In the genomic region with DNA sequence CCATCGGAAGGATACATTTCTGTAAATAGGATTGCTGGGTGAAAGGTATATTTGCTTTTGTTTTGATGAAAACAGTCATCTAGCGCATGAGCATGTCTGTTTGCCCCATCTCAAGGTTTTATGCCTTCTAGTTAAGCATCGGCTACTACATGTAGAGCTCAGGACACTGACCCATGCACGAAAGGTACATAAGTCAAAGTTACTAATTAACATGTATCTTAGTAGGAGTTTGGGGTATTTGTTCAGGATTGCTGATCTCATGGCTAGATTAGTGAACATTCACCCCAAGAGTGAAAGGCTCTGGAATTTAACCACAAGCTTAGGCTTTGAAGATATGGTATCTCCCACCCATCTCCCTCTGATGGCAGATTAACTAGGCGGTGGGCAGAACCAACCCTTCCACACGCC, we compare ENCODE assay signal across 1 cellular context.
TF ChIP-seq lines count a peak whose summit lies in the region.

No MANE protein-coding gene starts in this region.

TF ChIP-seq in HepG2, 621 proteins besides CTCF, POLR2A, EP300 and RAD21 (continued from another document and continues in another):
- TF ChIP-seq ZNF431 (CRISPR knock-in tag; IDR thresholded peaks at IDR 0.05; ENCODE audit: borderline replicate concordance, low read depth) (no peak), CAMTA2 (CRISPR knock-in tag; IDR thresholded peaks at IDR 0.05; ENCODE audit: borderline replicate concordance) (no peak), ZNF12 (CRISPR knock-in tag; IDR thresholded peaks at IDR 0.05) (no peak), CHD2 (IDR thresholded peaks at IDR 0.05; ENCODE audit: low read depth, low read length) (no peak), GATAD1 (CRISPR knock-in tag; IDR thresholded peaks at IDR 0.05) (no peak), SALL2 (CRISPR knock-in tag; IDR thresholded peaks at IDR 0.05) (no peak), CREM (IDR thresholded peaks at IDR 0.05) (no peak), CREM (CRISPR knock-in tag; IDR thresholded peaks at IDR 0.05) (no peak), ERF (CRISPR knock-in tag; IDR thresholded peaks at IDR 0.05) (peak; percentile 57), ZFAT (CRISPR knock-in tag; conservative IDR thresholded peaks at IDR 0.05) (no peak), ZBTB42 (CRISPR knock-in tag; IDR thresholded peaks at IDR 0.05) (no peak), ZFP90 (CRISPR knock-in tag; IDR thresholded peaks at IDR 0.05; ENCODE audit: borderline replicate concordance) (no peak), ATF7-NPFF (CRISPR knock-in tag; IDR thresholded peaks at IDR 0.05; ENCODE audit: low read depth) (no peak), ZZZ3 (CRISPR knock-in tag; IDR thresholded peaks at IDR 0.05; ENCODE audit: borderline replicate concordance) (no peak), ZMYM3 (CRISPR knock-in tag; IDR thresholded peaks at IDR 0.05) (no peak), SP1 (IDR thresholded peaks at IDR 0.05) (no peak), SP1 (CRISPR knock-in tag; IDR thresholded peaks at IDR 0.05) (no peak), HOXD1 (CRISPR knock-in tag; IDR thresholded peaks at IDR 0.05) (no peak), TP53 (CRISPR knock-in tag; conservative IDR thresholded peaks at IDR 0.05) (no peak), SUZ12 (IDR thresholded peaks at IDR 0.05; ENCODE audit: low read depth, low read length) (no peak), ZNF772 (CRISPR knock-in tag; IDR thresholded peaks at IDR 0.05) (no peak), ZNF451 (CRISPR knock-in tag; IDR thresholded peaks at IDR 0.05) (no peak), FOXK1 (CRISPR knock-in tag; IDR thresholded peaks at IDR 0.05; ENCODE audit: borderline replicate concordance, low read depth) (peak; percentile 38; the same call in 1 of the 2 replicates), EED (CRISPR knock-in tag; IDR thresholded peaks at IDR 0.05) (no peak), ZNF484 (CRISPR knock-in tag; IDR thresholded peaks at IDR 0.05; ENCODE audit: borderline replicate concordance, low read depth) (no peak), ZNF207 (IDR thresholded peaks at IDR 0.05; ENCODE audit: borderline replicate concordance) (no peak), NFYB (CRISPR knock-in tag; IDR thresholded peaks at IDR 0.05) (no peak), KLF12 (CRISPR knock-in tag; IDR thresholded peaks at IDR 0.05; ENCODE audit: borderline replicate concordance) (no peak), ZNF720 (CRISPR knock-in tag; IDR thresholded peaks at IDR 0.05) (no peak), HOXA3 (CRISPR knock-in tag; IDR thresholded peaks at IDR 0.05) (no peak), ZNF547 (CRISPR knock-in tag; IDR thresholded peaks at IDR 0.05) (no peak), SRSF9 (IDR thresholded peaks at IDR 0.05; ENCODE audit: borderline replicate concordance, insufficient read depth, low read depth, low read length, poor library complexity, severe bottlenecking) (no peak), FOSL1 (CRISPR knock-in tag; IDR thresholded peaks at IDR 0.05; ENCODE audit: borderline replicate concordance) (no peak), HCFC1 (IDR thresholded peaks at IDR 0.05; ENCODE audit: low read depth, low read length) (no peak), ZBTB38 (CRISPR knock-in tag; IDR thresholded peaks at IDR 0.05) (no peak), NFE2L1 (CRISPR knock-in tag; IDR thresholded peaks at IDR 0.05; ENCODE audit: borderline replicate concordance) (no peak), ZNF75D (CRISPR knock-in tag; IDR thresholded peaks at IDR 0.05; ENCODE audit: borderline replicate concordance) (no peak), MTA3 (CRISPR knock-in tag; IDR thresholded peaks at IDR 0.05) (no peak), ZNF282 (IDR thresholded peaks at IDR 0.05; ENCODE audit: partially characterized antibody) (no peak), ZNF780A (CRISPR knock-in tag; IDR thresholded peaks at IDR 0.05) (no peak), ZNF7 (CRISPR knock-in tag; IDR thresholded peaks at IDR 0.05) (no peak), ZNF143 (CRISPR knock-in tag; IDR thresholded peaks at IDR 0.05) (no peak), TCF7 (IDR thresholded peaks at IDR 0.05; ENCODE audit: low read depth) (no peak; the same call in none of the 2 replicates)
- TF ChIP-seq, protein P1, sequence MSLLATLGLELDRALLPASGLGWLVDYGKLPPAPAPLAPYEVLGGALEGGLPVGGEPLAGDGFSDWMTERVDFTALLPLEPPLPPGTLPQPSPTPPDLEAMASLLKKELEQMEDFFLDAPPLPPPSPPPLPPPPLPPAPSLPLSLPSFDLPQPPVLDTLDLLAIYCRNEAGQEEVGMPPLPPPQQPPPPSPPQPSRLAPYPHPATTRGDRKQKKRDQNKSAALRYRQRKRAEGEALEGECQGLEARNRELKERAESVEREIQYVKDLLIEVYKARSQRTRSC (CRISPR knock-in tag; IDR thresholded peaks at IDR 0.05; ENCODE audit: low read depth): no peak
- TF ChIP-seq, protein P2, sequence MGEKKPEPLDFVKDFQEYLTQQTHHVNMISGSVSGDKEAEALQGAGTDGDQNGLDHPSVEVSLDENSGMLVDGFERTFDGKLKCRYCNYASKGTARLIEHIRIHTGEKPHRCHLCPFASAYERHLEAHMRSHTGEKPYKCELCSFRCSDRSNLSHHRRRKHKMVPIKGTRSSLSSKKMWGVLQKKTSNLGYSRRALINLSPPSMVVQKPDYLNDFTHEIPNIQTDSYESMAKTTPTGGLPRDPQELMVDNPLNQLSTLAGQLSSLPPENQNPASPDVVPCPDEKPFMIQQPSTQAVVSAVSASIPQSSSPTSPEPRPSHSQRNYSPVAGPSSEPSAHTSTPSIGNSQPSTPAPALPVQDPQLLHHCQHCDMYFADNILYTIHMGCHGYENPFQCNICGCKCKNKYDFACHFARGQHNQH (CRISPR knock-in tag; IDR thresholded peaks at IDR 0.05): 0 out of 2 replicates have a peak, but pooled peaks have one; percentile 21
- TF ChIP-seq, protein P3, sequence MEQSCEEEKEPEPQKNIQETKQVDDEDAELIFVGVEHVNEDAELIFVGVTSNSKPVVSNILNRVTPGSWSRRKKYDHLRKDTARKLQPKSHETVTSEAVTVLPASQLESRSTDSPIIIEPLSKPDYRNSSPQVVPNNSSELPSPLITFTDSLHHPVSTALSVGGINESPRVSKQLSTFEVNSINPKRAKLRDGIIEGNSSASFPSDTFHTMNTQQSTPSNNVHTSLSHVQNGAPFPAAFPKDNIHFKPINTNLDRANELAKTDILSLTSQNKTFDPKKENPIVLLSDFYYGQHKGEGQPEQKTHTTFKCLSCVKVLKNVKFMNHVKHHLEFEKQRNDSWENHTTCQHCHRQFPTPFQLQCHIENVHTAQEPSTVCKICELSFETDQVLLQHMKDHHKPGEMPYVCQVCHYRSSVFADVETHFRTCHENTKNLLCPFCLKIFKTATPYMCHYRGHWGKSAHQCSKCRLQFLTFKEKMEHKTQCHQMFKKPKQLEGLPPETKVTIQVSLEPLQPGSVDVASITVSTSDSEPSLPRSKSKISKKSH (CRISPR knock-in tag; IDR thresholded peaks at IDR 0.05; ENCODE audit: borderline replicate concordance): no peak
- TF ChIP-seq, protein P4, sequence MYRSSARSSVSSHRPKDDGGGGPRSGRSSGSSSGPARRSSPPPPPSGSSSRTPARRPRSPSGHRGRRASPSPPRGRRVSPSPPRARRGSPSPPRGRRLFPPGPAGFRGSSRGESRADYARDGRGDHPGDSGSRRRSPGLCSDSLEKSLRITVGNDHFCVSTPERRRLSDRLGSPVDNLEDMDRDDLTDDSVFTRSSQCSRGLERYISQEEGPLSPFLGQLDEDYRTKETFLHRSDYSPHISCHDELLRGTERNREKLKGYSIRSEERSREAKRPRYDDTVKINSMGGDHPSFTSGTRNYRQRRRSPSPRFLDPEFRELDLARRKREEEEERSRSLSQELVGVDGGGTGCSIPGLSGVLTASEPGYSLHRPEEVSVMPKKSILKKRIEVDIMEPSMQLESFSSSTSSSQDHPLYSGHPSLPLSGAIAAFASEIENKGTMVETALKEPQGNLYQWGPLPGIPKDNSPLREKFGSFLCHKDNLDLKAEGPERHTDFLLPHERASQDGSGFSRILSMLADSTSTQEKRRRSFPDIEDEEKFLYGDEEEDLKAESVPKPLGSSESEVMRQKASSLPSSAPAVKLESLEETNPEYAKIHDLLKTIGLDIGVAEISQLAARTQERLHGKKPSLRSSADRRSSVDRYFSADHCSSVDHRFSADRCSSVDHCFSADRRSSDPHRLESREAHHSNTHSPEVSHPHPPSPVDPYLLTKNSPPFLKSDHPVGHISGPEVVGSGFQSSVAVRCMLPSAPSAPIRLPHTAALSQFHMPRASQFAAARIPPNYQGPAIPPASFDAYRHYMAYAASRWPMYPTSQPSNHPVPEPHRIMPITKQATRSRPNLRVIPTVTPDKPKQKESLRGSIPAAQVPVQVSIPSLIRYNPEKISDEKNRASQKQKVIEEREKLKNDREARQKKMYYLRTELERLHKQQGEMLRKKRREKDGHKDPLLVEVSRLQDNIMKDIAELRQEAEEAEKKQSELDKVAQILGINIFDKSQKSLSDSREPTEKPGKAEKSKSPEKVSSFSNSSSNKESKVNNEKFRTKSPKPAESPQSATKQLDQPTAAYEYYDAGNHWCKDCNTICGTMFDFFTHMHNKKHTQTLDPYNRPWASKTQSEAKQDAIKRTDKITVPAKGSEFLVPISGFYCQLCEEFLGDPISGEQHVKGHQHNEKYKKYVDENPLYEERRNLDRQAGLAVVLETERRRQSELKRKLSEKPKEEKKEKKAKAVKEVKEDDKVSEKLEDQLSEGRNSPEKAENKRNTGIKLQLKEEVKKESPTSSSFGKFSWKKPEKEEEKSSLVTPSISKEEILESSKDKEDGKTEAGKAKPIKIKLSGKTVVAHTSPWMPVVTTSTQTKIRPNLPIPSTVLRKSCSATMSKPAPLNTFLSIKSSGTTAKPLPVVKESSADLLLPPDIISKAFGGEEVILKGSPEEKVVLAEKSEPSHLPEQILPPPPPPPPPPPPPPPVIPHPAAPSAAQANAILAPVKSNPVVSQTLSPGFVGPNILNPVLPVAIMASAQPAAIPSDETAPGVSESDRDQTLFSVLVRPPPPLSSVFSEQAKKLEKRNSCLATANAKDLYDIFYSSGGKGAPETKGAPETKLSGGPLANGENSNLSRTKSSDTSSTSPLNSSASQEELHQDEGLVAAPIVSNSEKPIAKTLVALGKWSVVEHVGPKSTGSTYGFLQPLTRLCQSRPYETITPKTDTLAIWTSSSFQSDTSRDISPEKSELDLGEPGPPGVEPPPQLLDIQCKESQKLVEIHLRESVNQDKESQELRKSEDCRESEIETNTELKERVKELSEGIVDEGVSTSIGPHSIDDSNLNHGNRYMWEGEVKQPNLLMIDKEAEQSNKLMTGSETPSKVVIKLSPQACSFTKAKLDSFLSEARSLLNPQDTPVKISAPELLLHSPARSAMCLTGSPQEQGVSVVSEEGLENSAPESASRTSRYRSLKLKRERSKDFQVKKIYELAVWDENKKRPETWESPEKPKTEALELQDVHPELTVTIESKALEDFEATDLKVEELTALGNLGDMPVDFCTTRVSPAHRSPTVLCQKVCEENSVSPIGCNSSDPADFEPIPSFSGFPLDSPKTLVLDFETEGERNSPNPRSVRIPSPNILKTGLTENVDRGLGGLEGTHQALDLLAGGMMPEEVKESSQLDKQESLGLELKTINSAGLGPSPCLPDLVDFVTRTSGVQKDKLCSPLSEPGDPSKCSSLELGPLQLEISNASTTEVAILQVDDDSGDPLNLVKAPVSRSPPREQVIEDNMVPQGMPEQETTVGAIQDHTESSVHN (CRISPR knock-in tag; IDR thresholded peaks at IDR 0.05): no peak
- TF ChIP-seq, protein P5, sequence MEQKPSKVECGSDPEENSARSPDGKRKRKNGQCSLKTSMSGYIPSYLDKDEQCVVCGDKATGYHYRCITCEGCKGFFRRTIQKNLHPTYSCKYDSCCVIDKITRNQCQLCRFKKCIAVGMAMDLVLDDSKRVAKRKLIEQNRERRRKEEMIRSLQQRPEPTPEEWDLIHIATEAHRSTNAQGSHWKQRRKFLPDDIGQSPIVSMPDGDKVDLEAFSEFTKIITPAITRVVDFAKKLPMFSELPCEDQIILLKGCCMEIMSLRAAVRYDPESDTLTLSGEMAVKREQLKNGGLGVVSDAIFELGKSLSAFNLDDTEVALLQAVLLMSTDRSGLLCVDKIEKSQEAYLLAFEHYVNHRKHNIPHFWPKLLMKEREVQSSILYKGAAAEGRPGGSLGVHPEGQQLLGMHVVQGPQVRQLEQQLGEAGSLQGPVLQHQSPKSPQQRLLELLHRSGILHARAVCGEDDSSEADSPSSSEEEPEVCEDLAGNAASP (CRISPR knock-in tag; IDR thresholded peaks at IDR 0.05; ENCODE audit: borderline replicate concordance): peak; percentile 66; the same call in 1 of the 2 replicates
- TF ChIP-seq, protein P6, sequence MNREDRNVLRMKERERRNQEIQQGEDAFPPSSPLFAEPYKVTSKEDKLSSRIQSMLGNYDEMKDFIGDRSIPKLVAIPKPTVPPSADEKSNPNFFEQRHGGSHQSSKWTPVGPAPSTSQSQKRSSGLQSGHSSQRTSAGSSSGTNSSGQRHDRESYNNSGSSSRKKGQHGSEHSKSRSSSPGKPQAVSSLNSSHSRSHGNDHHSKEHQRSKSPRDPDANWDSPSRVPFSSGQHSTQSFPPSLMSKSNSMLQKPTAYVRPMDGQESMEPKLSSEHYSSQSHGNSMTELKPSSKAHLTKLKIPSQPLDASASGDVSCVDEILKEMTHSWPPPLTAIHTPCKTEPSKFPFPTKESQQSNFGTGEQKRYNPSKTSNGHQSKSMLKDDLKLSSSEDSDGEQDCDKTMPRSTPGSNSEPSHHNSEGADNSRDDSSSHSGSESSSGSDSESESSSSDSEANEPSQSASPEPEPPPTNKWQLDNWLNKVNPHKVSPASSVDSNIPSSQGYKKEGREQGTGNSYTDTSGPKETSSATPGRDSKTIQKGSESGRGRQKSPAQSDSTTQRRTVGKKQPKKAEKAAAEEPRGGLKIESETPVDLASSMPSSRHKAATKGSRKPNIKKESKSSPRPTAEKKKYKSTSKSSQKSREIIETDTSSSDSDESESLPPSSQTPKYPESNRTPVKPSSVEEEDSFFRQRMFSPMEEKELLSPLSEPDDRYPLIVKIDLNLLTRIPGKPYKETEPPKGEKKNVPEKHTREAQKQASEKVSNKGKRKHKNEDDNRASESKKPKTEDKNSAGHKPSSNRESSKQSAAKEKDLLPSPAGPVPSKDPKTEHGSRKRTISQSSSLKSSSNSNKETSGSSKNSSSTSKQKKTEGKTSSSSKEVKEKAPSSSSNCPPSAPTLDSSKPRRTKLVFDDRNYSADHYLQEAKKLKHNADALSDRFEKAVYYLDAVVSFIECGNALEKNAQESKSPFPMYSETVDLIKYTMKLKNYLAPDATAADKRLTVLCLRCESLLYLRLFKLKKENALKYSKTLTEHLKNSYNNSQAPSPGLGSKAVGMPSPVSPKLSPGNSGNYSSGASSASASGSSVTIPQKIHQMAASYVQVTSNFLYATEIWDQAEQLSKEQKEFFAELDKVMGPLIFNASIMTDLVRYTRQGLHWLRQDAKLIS (CRISPR knock-in tag; IDR thresholded peaks at IDR 0.05): no peak
- TF ChIP-seq, protein P7, sequence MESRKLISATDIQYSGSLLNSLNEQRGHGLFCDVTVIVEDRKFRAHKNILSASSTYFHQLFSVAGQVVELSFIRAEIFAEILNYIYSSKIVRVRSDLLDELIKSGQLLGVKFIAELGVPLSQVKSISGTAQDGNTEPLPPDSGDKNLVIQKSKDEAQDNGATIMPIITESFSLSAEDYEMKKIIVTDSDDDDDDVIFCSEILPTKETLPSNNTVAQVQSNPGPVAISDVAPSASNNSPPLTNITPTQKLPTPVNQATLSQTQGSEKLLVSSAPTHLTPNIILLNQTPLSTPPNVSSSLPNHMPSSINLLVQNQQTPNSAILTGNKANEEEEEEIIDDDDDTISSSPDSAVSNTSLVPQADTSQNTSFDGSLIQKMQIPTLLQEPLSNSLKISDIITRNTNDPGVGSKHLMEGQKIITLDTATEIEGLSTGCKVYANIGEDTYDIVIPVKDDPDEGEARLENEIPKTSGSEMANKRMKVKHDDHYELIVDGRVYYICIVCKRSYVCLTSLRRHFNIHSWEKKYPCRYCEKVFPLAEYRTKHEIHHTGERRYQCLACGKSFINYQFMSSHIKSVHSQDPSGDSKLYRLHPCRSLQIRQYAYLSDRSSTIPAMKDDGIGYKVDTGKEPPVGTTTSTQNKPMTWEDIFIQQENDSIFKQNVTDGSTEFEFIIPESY (CRISPR knock-in tag; IDR thresholded peaks at IDR 0.05): no peak
